19 cellular contexts compared by ENCODE assay signal in the genomic region with DNA sequence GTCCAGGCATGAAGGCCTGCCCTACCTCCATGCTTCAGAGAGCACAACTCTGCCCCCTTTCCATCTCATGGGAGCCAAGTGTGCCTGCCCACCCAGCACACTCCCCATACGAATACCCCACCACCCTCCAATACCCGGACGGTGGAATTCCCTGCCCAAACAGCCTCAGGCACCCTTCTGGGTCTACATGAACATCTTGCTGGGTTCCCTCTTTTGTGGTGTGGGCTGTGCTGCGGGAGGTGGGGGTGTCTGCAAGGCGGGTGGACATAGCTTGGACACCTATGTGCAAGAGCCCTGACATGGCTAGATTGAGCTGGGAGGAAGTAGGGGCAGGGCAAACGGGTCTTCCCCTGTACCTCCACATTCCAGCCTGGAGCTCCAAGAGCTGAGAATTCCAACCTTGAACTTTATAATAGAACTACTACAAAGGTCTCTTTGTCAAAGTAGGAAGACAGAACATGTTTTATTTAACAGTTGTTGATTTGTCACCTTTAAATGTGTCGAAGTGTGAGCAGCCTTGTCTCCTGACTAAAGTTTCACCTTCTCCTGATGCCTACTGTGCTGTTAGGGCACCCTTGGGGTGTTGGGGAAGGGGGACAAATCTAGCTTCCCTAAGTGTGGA. TPM values are rescaled to one million over a fixed set of nuclear protein-coding genes. Genes with fewer than 3 reads are reported as not detected.
"Had no signal": no experiment of that assay in that cellular context is flagged by ENCODE, and none has a peak within 500 bp of the region (broad histone marks: within the 10 kb centered on the region; RNA-seq: fewer than 3 reads in every experiment).

No MANE protein-coding gene starts in this region.

- ATAC-seq: Panc1, SK-N-SH treated with all-trans-retinoic acid at 6 μM for 48 hours had no signal

- DNase-seq: IMR-90, KG1, MG63, NCI-H1092, NCI-H1105 treated with DMSO at 0.1 percent for 48 hours, NCI-H1417 treated with DMSO at 0.1 percent for 48 hours, NCI-H146, NCI-H1694 treated with DMSO at 0.1 percent for 48 hours, NCI-H1930, NCI-H2081, NCI-H2107, NCI-H2227 treated with DMSO at 0.1 percent for 48 hours, NCI-H524 treated with DMSO at 0.1 percent for 48 hours, SHP77 treated with DMSO at 0.1 percent for 48 hours, SJCRH30 had no signal

- H3K36me3 ChIP-seq: MG63, SJCRH30 had no signal

- H3K4me3 ChIP-seq: MG63, SJCRH30 had no signal

- H3K27ac ChIP-seq: SJCRH30 had no signal

- H3K9me3 ChIP-seq: MG63, SJCRH30 had no signal

RNA-seq across cellular contexts. Expression of gene SLC6A2, which starts 9.1 kb away (rescaled TPM):
- total RNA-seq: HT-29, IMR-90, NCI-H460, SJCRH30 had no signal
- polyA plus RNA-seq: IMR-90 had no signal
